25 cellular contexts compared by ENCODE assay signal in the genomic region with DNA sequence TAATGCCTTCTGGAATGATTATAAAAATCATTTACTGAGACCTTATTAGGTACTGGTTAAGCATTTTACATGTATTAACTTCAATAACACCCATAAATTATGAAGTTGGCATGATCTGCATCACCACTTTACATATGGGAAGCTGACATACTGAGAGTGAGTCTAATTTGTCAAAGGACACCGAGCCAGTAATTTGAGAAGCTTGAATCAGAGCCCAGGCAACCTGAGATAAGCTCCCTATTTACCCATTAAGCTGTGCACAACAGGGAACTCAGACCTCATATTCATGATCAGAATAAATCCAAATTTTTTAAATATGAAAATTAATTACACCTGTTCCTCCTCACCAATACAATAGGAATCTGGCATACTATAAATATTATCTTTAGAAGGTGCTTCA.
DNase-seq lines count a peak whose midpoint lies in the region; TF ChIP-seq lines count a peak whose summit lies in the region.
"Had no signal": no experiment of that assay in that cellular context is flagged by ENCODE, and none has a peak within 500 bp of the region (broad histone marks: within the 10 kb centered on the region; RNA-seq: fewer than 3 reads in every experiment).

No MANE protein-coding gene starts in this region.

- H3K4me3 ChIP-seq in fibroblast of the aortic adventitia (ENCODE audit: low read depth, low read length) (no peak overlapping the region), BE2C (ENCODE audit: low read depth, low read length) (no peak overlapping the region)
- H3K4me3 ChIP-seq: heart left ventricle, left lung, ovary, PC-9, thyroid gland had no signal

- TF ChIP-seq CTCF in fibroblast of the aortic adventitia (IDR thresholded peaks at IDR 0.05; ENCODE audit: insufficient read depth, low read length) = no peak
- no peak for TF ChIP-seq CTCF in BE2C (IDR thresholded peaks at IDR 0.05; ENCODE audit: low read depth, low read length)

- no peaks in the 10 kb centered on the region for H3K9me3 ChIP-seq in BE2C
- H3K9me3 ChIP-seq: left lung, ovary, thyroid gland had no signal

- DNase-seq in EH (ENCODE audit: low read depth) (peak; percentile 24), NCI-H1105 treated with DMSO at 0.1 percent for 48 hours (lab: John Stamatoyannopoulos, UW) (peak; percentile 62), NCI-H524 (lab: John Stamatoyannopoulos, UW) (peak; percentile 3 to 62), fibroblast of the aortic adventitia (ENCODE audit: low read depth) (peak; percentile 4), GF-D8 (lab: John Stamatoyannopoulos, UW) (no peak), COLO829 (ENCODE audit: low spot score) (no peak), BE2C (no peak), DMS79 (lab: John Stamatoyannopoulos, UW) (no peak)
- DNase-seq: activated naive CD4-positive, alpha-beta T cell treated with anti-CD3 and anti-CD28 coated beads for 36 hours; activated T-cell treated with anti-CD3 and anti-CD28 coated beads, Interleukin-2, amount 50 U/mL, for 48 hours; CD4-positive, CD25-positive, alpha-beta regulatory T cell; heart left ventricle; Karpas-422; left lung; natural killer cell; NCI-H774; ovary; PC-9; right cardiac atrium; SHP77 treated with DMSO at 0.1 percent for 48 hours; stimulated activated CD4-positive, alpha-beta T cell treated with anti-CD3 and anti-CD28 coated beads, Interleukin-12 subunit alpha, Interleukin-12 subunit beta, amount 100 ng/mL, for 4 hours; stimulated activated CD4-positive, alpha-beta T cell treated with anti-CD3 and anti-CD28 coated beads, Interleukin-4, amount 100 ng/mL, for 4 hours; stimulated activated naive CD8-positive, alpha-beta T cell treated with anti-CD3 and anti-CD28 coated beads, Interleukin-15, Interleukin-2, amounts not matched to agents 100 U/mL and 50 U/mL, for 24 hours; T-cell; thyroid gland had no signal

- no peaks in the 10 kb centered on the region for H3K27me3 ChIP-seq in BE2C
- H3K27me3 ChIP-seq: heart left ventricle, left lung, ovary, thyroid gland had no signal

- H3K4me1 ChIP-seq in BE2C = peaks cover 7% of the 10 kb centered on the region
- H3K4me1 ChIP-seq: heart left ventricle, left lung, thyroid gland had no signal

- no peaks in the 10 kb centered on the region for H3K36me3 ChIP-seq in BE2C
- H3K36me3 ChIP-seq: heart left ventricle, left lung, ovary, thyroid gland had no signal

Comparison
In these comparisons a context has a peak if more than half of its experiments do, and no peak if none do; other contexts are left out.
1. DNase-seq: peak in EH (single experiment), NCI-H1105 treated with DMSO at 0.1 percent for 48 hours (single experiment), NCI-H524 (2 of 2) and fibroblast of the aortic adventitia (single experiment); none in GF-D8 (single experiment), COLO829 (single experiment), BE2C (single experiment) and DMS79 (single experiment).